In genomic region chr7:129613016-129613337, GRCh38 we compare ENCODE assay signal across 9 cellular contexts. TPM values are rescaled to one million over a fixed set of nuclear protein-coding genes. Genes with fewer than 3 reads are reported as not detected.
DNase-seq lines count a peak whose midpoint lies in the region; ATAC-seq, FAIRE-seq and TF ChIP-seq lines count a peak whose summit lies in the region.
"Had no signal": no experiment of that assay in that cellular context is flagged by ENCODE, and none has a peak within 500 bp of the region (broad histone marks: within the 10 kb centered on the region; RNA-seq: fewer than 3 reads in every experiment).

No MANE protein-coding gene starts in this region.

- H3K4me1 ChIP-seq in Caco-2 = peaks cover 10% of the 10 kb centered on the region; the same call in 1 of the 2 replicates
- peaks cover 0 to 31% (median 11%) of the 10 kb centered on the region in 3 donors for H3K4me1 ChIP-seq in pancreas

- H3K36me3 ChIP-seq in Caco-2 (ENCODE audit: control insufficient read depth, insufficient read depth, low read length) (no peaks in the 10 kb centered on the region), pancreas (no peaks in the 10 kb centered on the region)

- H3K27me3 Mint-ChIP-seq in Caco-2 (ENCODE audit: insufficient read depth, unreplicated experiment) = no peaks in the 10 kb centered on the region

- DNase-seq in Caco-2 = no peak
- DNase-seq in RWPE1 (ENCODE audit: low spot score) = no peak
- no peak for DNase-seq in epithelial cell of proximal tubule (ENCODE audit: low read depth)
- DNase-seq in pancreas = no peak
- no peak for DNase-seq in left lobe of liver (ENCODE audit: low spot score)
- DNase-seq in SHP77 treated with DMSO at 0.1 percent for 48 hours (lab: John Stamatoyannopoulos, UW) = no peak
- DNase-seq in H4 (ENCODE audit: low spot score) = no peak
- DNase-seq: NCI-H226 had no signal

- peaks cover 20% of the 10 kb centered on the region for H3K4me1 Mint-ChIP-seq in Caco-2 (ENCODE audit: low read depth, unreplicated experiment)

- H3K9me3 Mint-ChIP-seq in Caco-2 (ENCODE audit: unreplicated experiment) = no peaks in the 10 kb centered on the region

- H3K27me3 ChIP-seq in Caco-2 (replicated peaks; ENCODE audit: control insufficient read depth, insufficient read depth, low read length) (no peaks in the 10 kb centered on the region), pancreas (no peaks in the 10 kb centered on the region)

- H3K27ac ChIP-seq in RWPE1 = no peak overlapping the region
- H3K27ac ChIP-seq in pancreas = peak overlapping the region in 1 of 4 donors; percentile 89

- H3K9me3 ChIP-seq in Caco-2 (no peaks in the 10 kb centered on the region), pancreas (no peaks in the 10 kb centered on the region)

- POLR2A ChIA-PET in Caco-2 (lab: Charles Lee) (interaction anchor here (0.8 kb wide), 1 partner anchor 179 kb away, joined by 5 read pairs; the partner anchor contains the start of gene STRIP2), RWPE1 (lab: Yijun Ruan, JAX; ENCODE audit: low non-redundant PET) (no interaction called here)

- ATAC-seq in pancreas = no peak
- no peak for ATAC-seq in left lobe of liver
- ATAC-seq in HG03460 (IDR thresholded peaks at IDR 0.05; ENCODE audit: unreplicated experiment) = no peak

- TSS peak; percentile 53 for BruUV-seq in Caco-2 (replicated peaks; lab: Mats Ljungman, UMichigan)

- intact Hi-C loops in Caco-2 (cut with micrococcal nuclease; ENCODE audit: unreplicated experiment) (no loop called here), pancreas (cut with DNase I) (no loop called here)

- H3K4me3 ChIP-seq in Caco-2 (ENCODE audit: low read depth, low read length) = peak overlapping the region; percentile 87
- H3K4me3 ChIP-seq in epithelial cell of proximal tubule (ENCODE audit: low read depth, low read length) = peak overlapping the region; percentile 86
- peak overlapping the region; percentile 48 to 89 (median 84) for H3K4me3 ChIP-seq in pancreas

- CTCF ChIA-PET in Caco-2 (lab: Charles Lee) = interaction anchor here (0.5 to 0.7 kb wide), 2 partner anchors 14 to 36 kb away, joined by 3 to 5 read pairs; no protein-coding TSS in a partner anchor
- CTCF ChIA-PET in RWPE1 (lab: Yijun Ruan, JAX) = interaction anchor here (0.6 to 0.9 kb wide), 4 partner anchors 10 to 21 kb away, joined by 3 to 4 read pairs (median 3); no protein-coding TSS in a partner anchor

- no peak for FAIRE-seq in pancreas (lab: Jason Lieb, UNC)

- H3K27ac Mint-ChIP-seq in Caco-2 (ENCODE audit: unreplicated experiment) = peak overlapping the region; percentile 80

- WGBS in pancreas, 2 donors = 5 to 10% methylated on average over 5 of the region's 5 CpGs

- TF ChIP-seq CTCF in Caco-2 (IDR thresholded peaks at IDR 0.05; ENCODE audit: insufficient read depth in 1 of 2, low read depth in 1 of 2, low read length in 1 of 2, severe bottlenecking in 1 of 2, unreplicated experiment in 1 of 2) (no peak), RWPE1 (conservative IDR thresholded peaks at IDR 0.05; ENCODE audit: low read depth) (peak; percentile 47), epithelial cell of proximal tubule (conservative IDR thresholded peaks at IDR 0.05; ENCODE audit: low read depth, low read length) (no peak), pancreas (IDR thresholded peaks at IDR 0.05) (no peak)

- H3K4me3 Mint-ChIP-seq in Caco-2 (ENCODE audit: unreplicated experiment) = peak overlapping the region; percentile 98

- peaks cover 27% of the 10 kb centered on the region for H3K36me3 Mint-ChIP-seq in Caco-2 (ENCODE audit: insufficient read depth, unreplicated experiment)

RNA-seq across cellular contexts. Expression of gene NRF1, which starts 1.5 kb away (rescaled TPM):
- 22.5 and 23.0 TPM in 2 replicates for total RNA-seq in Caco-2 (2022)
- total RNA-seq in epithelial cell of proximal tubule = 6.6 and 6.8 TPM in 2 replicates
- 10 to 100 TPM in 1 of 6 donors, 1 to 10 TPM in 5; 5.5 to 11.2 (median 7.0) TPM for total RNA-seq in pancreas
- polyA plus RNA-seq in pancreas = 1 to 10 TPM; 6.5 to 8.1 TPM
- 4.5 TPM for total RNA-seq in left lobe of liver
- total RNA-seq in H4 (2014; rRNA removed; shearing (Covaris generic)) = 13.9 and 16.9 TPM in 2 replicates
